In genomic region chr7:33905389-33906032, GRCh38 we compare ENCODE assay signal across 8 cellular contexts. TPM values are rescaled to one million over a fixed set of nuclear protein-coding genes. Genes with fewer than 3 reads are reported as not detected.
A peak's percentile ranks its signal among the peaks of the same experiment; 100 is the strongest.
DNase-seq lines count a peak whose midpoint lies in the region; ATAC-seq and TF ChIP-seq lines count a peak whose summit lies in the region.

TSS of gene BMPER (plus strand) at chr7:33905539. CDS start at chr7:33905614, 75 bp downstream.

- H3K36me3 ChIP-seq in osteoblast (ENCODE audit: insufficient read depth, low read length) = peaks cover 4% of the 10 kb centered on the region

- H4K20me1 ChIP-seq in osteoblast (ENCODE audit: insufficient read depth, low read length) = no peaks in the 10 kb centered on the region

- peaks cover 6% of the 10 kb centered on the region for H3K4me1 Mint-ChIP-seq in activated CD8-positive, alpha-beta T cell treated with anti-CD3 and anti-CD28 coated beads for 36 hours (ENCODE audit: low read depth)

- no peak within 1 kb of the TSS for H3K27ac Mint-ChIP-seq in activated CD8-positive, alpha-beta T cell treated with anti-CD3 and anti-CD28 coated beads for 36 hours

- peaks cover 16% of the 10 kb centered on the region for H3K79me2 ChIP-seq in osteoblast (ENCODE audit: insufficient read depth, low read length)

- no peaks in the 10 kb centered on the region for H3K36me3 Mint-ChIP-seq in activated CD8-positive, alpha-beta T cell treated with anti-CD3 and anti-CD28 coated beads for 36 hours (ENCODE audit: low read depth)

- no peaks in the 10 kb centered on the region for H3K9me3 ChIP-seq in osteoblast (ENCODE audit: low read depth, low read length)

- H3K9me3 Mint-ChIP-seq in activated CD8-positive, alpha-beta T cell treated with anti-CD3 and anti-CD28 coated beads for 36 hours = no peaks in the 10 kb centered on the region

- DNase-seq in DMS153 treated with DMSO at 0.1 percent for 48 hours (lab: John Stamatoyannopoulos, UW; ENCODE audit: unreplicated experiment) (peak; percentile 77), LHCN-M2 (ENCODE audit: low read depth) (peak; percentile 48), glomerular visceral epithelial cell (ENCODE audit: extremely low spot score) (peak; percentile 33), osteoblast (ENCODE audit: insufficient read length, low spot score, missing footprints) (peak; percentile 91)
- DNase-seq in activated CD8-positive, alpha-beta T cell treated with anti-CD3 and anti-CD28 coated beads for 36 hours = peak; percentile 36

- CTCF ChIA-PET in activated CD8-positive, alpha-beta T cell treated with anti-CD3 and anti-CD28 coated beads for 36 hours (lab: Charles Lee) = interaction anchor here (1.7 to 2.7 kb wide), 2 partner anchors 11 to 39 kb away, joined by 3 to 20 read pairs; no protein-coding TSS in a partner anchor

- POLR2A ChIA-PET in activated CD8-positive, alpha-beta T cell treated with anti-CD3 and anti-CD28 coated beads for 36 hours (lab: Charles Lee) = no interaction called here

- H3K4me3 ChIP-seq in osteoblast (ENCODE audit: insufficient read depth, low read length) = peak within 1 kb of the TSS; percentile 82

- H3K27me3 ChIP-seq in osteoblast (ENCODE audit: insufficient read depth, low read length) = no peaks in the 10 kb centered on the region

- H3K4me3 Mint-ChIP-seq in activated CD8-positive, alpha-beta T cell treated with anti-CD3 and anti-CD28 coated beads for 36 hours = peak within 1 kb of the TSS; percentile 61

- peak within 1 kb of the TSS; percentile 86 for H2AFZ ChIP-seq in osteoblast (ENCODE audit: low read length)

- H3K27ac ChIP-seq in osteoblast (ENCODE audit: low read depth, low read length) = peak within 1 kb of the TSS; percentile 79

- intact Hi-C loops in activated CD8-positive, alpha-beta T cell treated with anti-CD3 and anti-CD28 coated beads for 36 hours (cut with micrococcal nuclease) = no loop called here

- peaks cover 43% of the 10 kb centered on the region for H3K4me1 ChIP-seq in osteoblast (ENCODE audit: insufficient read depth, low read length)

- TF ChIP-seq CTCF in activated CD8-positive, alpha-beta T cell treated with anti-CD3 and anti-CD28 coated beads for 36 hours (IDR thresholded peaks at IDR 0.05) = no peak
- no peak for TF ChIP-seq CTCF in osteoblast (IDR thresholded peaks at IDR 0.05; ENCODE audit: extremely low read depth, low read depth, low read length)

- H3K27me3 Mint-ChIP-seq in activated CD8-positive, alpha-beta T cell treated with anti-CD3 and anti-CD28 coated beads for 36 hours = peaks cover 54% of the 10 kb centered on the region

- peak within 1 kb of the TSS; percentile 99 for H3K4me2 ChIP-seq in osteoblast (ENCODE audit: insufficient read depth, low read length)

- ATAC-seq in activated CD8-positive, alpha-beta T cell treated with anti-CD3 and anti-CD28 coated beads for 36 hours = peak; percentile 46
- ATAC-seq in GM18502 (IDR thresholded peaks at IDR 0.05; ENCODE audit: poor library complexity, unreplicated experiment) (no peak), GM21825 (IDR thresholded peaks at IDR 0.05; ENCODE audit: unreplicated experiment) (no peak), HG02798 (IDR thresholded peaks at IDR 0.05; ENCODE audit: poor library complexity, unreplicated experiment) (no peak)

RNA-seq across cellular contexts. Expression of gene BMPER, which starts in this region (rescaled TPM):
- total RNA-seq in LHCN-M2 (2014; rRNA removed) (4.1 and 5.1 TPM in 2 replicates), osteoblast (9.7 and 11.2 TPM in 2 replicates)
- polyA plus RNA-seq in LHCN-M2 (2012) = 5.7 TPM
- not detected for total RNA-seq in activated CD8-positive, alpha-beta T cell treated with anti-CD3 and anti-CD28 coated beads for 36 hours

Comparison
In these comparisons a context has a peak if more than half of its experiments do, and no peak if none do; other contexts are left out.
1. Peak in DNase-seq and ATAC-seq in activated CD8-positive, alpha-beta T cell treated with anti-CD3 and anti-CD28 coated beads for 36 hours; RNA of the gene not detected or under 1 TPM.
2. DNase-seq: peak in every context shown above with its lines; median percentile 91 in osteoblast; 77 in DMS153 treated with DMSO at 0.1 percent for 48 hours; 48 in LHCN-M2; 36 in activated CD8-positive, alpha-beta T cell treated with anti-CD3 and anti-CD28 coated beads for 36 hours; 33 in glomerular visceral epithelial cell.